Comparison of ENCODE assay signal across 29 cellular contexts in genomic region chr2:58065248-58065647, GRCh38.
"Had no signal": no experiment of that assay in that cellular context is flagged by ENCODE, and none has a peak within 500 bp of the region (broad histone marks: within the 10 kb centered on the region; RNA-seq: fewer than 3 reads in every experiment).

No MANE protein-coding gene starts in this region.

- ATAC-seq: activated CD4-positive, alpha-beta T cell treated with anti-CD3 and anti-CD28 coated beads for 36 hours; activated CD8-positive, alpha-beta memory T cell treated with anti-CD3 and anti-CD28 coated beads, Interleukin-2, amount 10 ng/mL, durations not matched to agents 7 days and 5 days; activated CD8-positive, alpha-beta T cell treated with anti-CD3 and anti-CD28 coated beads, Interleukin-2, amount 10 ng/mL, durations not matched to agents 7 days and 5 days; activated T-cell treated with anti-CD3 and anti-CD28 coated beads, Interleukin-2, amount 50 U/mL, for 72 hours; effector memory CD8-positive, alpha-beta T cell; gastroesophageal sphincter; heart right ventricle had no signal

- FAIRE-seq: astrocyte, bronchial epithelial cell had no signal

- H3K4me1 ChIP-seq: gastroesophageal sphincter had no signal

- DNase-seq: activated CD4-positive, alpha-beta memory T cell treated with anti-CD3 and anti-CD28 coated beads for 36 hours; activated CD4-positive, alpha-beta T cell treated with anti-CD3 and anti-CD28 coated beads for 36 hours; activated CD4-positive, alpha-beta T cell treated with anti-CD3 and anti-CD28 coated beads, Interleukin-2, amount 10 ng/mL, durations not matched to agents 24 days and 14 days; activated CD4-positive, CD25-positive, alpha-beta regulatory T cell; activated CD4-positive, CD25-positive, alpha-beta regulatory T cell treated with anti-CD3 and anti-CD28 coated beads, Interleukin-2, amount 50 U/mL, for 72 hours; activated CD8-positive, alpha-beta memory T cell treated with anti-CD3 and anti-CD28 coated beads, Interleukin-2, amount 10 ng/mL, durations not matched to agents 7 days and 5 days; activated CD8-positive, alpha-beta memory T cell treated with anti-CD3 and anti-CD28 coated beads, Interleukin-2, amount 50 U/mL, for 4 hours; activated CD8-positive, alpha-beta T cell treated with anti-CD3 and anti-CD28 coated beads, Interleukin-2, amount 10 ng/mL, durations not matched to agents 7 days and 5 days; activated gamma-delta T cell treated with Interleukin-2 at 50 U/mL for 16 hours; activated naive CD4-positive, alpha-beta T cell treated with anti-CD3 and anti-CD28 coated beads, Interleukin-2, amount 50 U/mL, for 16 hours; activated naive CD4-positive, alpha-beta T cell treated with Interleukin-2 at 50 U/mL for 16 hours; activated T-cell treated with anti-CD3 and anti-CD28 coated beads for 4 hours; activated T-cell treated with anti-CD3 and anti-CD28 coated beads, Interleukin-2, amount 50 U/mL, for 24 hours; activated T-cell treated with anti-CD3 and anti-CD28 coated beads, Interleukin-2, amount 50 U/mL, for 72 hours; amniotic stem cell; anterior cingulate cortex; brain microvascular endothelial cell; cortex of kidney; dermis blood vessel endothelial cell; effector CD4-positive, alpha-beta T cell; effector memory CD8-positive, alpha-beta T cell; erythroblast; foreskin melanocyte; heart right ventricle; T-helper 2 cell had no signal

- H3K4me3 ChIP-seq: esophagus muscularis mucosa, gastroesophageal sphincter, heart right ventricle had no signal

- H3K27ac ChIP-seq: brain microvascular endothelial cell, esophagus muscularis mucosa, gastroesophageal sphincter, heart right ventricle had no signal

- H3K27me3 ChIP-seq: brain microvascular endothelial cell, esophagus muscularis mucosa, gastroesophageal sphincter, heart right ventricle had no signal

- H3K9me3 ChIP-seq: esophagus muscularis mucosa, gastroesophageal sphincter had no signal
